Comparison of ENCODE assay signal across 11 cellular contexts in genomic region chr2:211930331-211930730, GRCh38.
DNase-seq lines count a peak whose midpoint lies in the region; ATAC-seq and TF ChIP-seq lines count a peak whose summit lies in the region.
"Had no signal": no experiment of that assay in that cellular context is flagged by ENCODE, and none has a peak within 500 bp of the region (broad histone marks: within the 10 kb centered on the region; RNA-seq: fewer than 3 reads in every experiment).

No MANE protein-coding gene starts in this region.

- ATAC-seq in GM18907 (IDR thresholded peaks at IDR 0.05; ENCODE audit: unreplicated experiment): peak; percentile 88
- peak; percentile 72 for ATAC-seq in HG02642 (IDR thresholded peaks at IDR 0.05; ENCODE audit: poor library complexity, unreplicated experiment)
- ATAC-seq in natural killer cell: no peak

- no peaks in the 10 kb centered on the region for H3K36me3 Mint-ChIP-seq in natural killer cell
- H3K36me3 Mint-ChIP-seq: CD4-positive, CD25-positive, alpha-beta regulatory T cell had no signal

- H3K27ac Mint-ChIP-seq in natural killer cell: no peak overlapping the region
- H3K27ac Mint-ChIP-seq: CD4-positive, CD25-positive, alpha-beta regulatory T cell had no signal

- no peak overlapping the region for H3K4me3 Mint-ChIP-seq in natural killer cell
- H3K4me3 Mint-ChIP-seq: CD4-positive, CD25-positive, alpha-beta regulatory T cell had no signal

- DNase-seq in DMS53 treated with DMSO at 0.1 percent for 48 hours (lab: John Stamatoyannopoulos, UW; ENCODE audit: unreplicated experiment): peak; percentile 32
- DNase-seq in HT1080 (ENCODE audit: low read depth): peak; percentile 17
- no peak for DNase-seq in natural killer cell
- DNase-seq in H4 (ENCODE audit: low spot score): no peak
- no peak for DNase-seq in activated effector memory CD4-positive, alpha-beta T cell treated with Interleukin-2 at 50 U/mL for 16 hours
- no peak for DNase-seq in GDM1 (lab: John Stamatoyannopoulos, UW)
- DNase-seq: CD4-positive, CD25-positive, alpha-beta regulatory T cell; glutamatergic neuron; NCI-H1092 had no signal

- no peak for TF ChIP-seq CTCF in natural killer cell (IDR thresholded peaks at IDR 0.05)

- no peaks in the 10 kb centered on the region for H3K9me3 Mint-ChIP-seq in natural killer cell

- no peaks in the 10 kb centered on the region for H3K4me1 Mint-ChIP-seq in natural killer cell
- H3K4me1 Mint-ChIP-seq: CD4-positive, CD25-positive, alpha-beta regulatory T cell had no signal

- H3K27me3 Mint-ChIP-seq in natural killer cell (ENCODE audit: low read depth in 2 of 2): no peaks in the 10 kb centered on the region
- H3K27me3 Mint-ChIP-seq: CD4-positive, CD25-positive, alpha-beta regulatory T cell had no signal

- intact Hi-C loops in natural killer cell (cut with micrococcal nuclease): no loop called here

Comparison
In these comparisons a context has a peak if more than half of its experiments do, and no peak if none do; other contexts are left out.
1. DNase-seq: peak in DMS53 treated with DMSO at 0.1 percent for 48 hours (single experiment) and HT1080 (single experiment); none in natural killer cell (single experiment), H4 (single experiment), activated effector memory CD4-positive, alpha-beta T cell treated with Interleukin-2 at 50 U/mL for 16 hours (single experiment) and GDM1 (single experiment).
2. ATAC-seq: peak in GM18907 (single experiment) and HG02642 (single experiment); none in natural killer cell (0 of 3).